1 cellular context compared by ENCODE assay signal in the genomic region with DNA sequence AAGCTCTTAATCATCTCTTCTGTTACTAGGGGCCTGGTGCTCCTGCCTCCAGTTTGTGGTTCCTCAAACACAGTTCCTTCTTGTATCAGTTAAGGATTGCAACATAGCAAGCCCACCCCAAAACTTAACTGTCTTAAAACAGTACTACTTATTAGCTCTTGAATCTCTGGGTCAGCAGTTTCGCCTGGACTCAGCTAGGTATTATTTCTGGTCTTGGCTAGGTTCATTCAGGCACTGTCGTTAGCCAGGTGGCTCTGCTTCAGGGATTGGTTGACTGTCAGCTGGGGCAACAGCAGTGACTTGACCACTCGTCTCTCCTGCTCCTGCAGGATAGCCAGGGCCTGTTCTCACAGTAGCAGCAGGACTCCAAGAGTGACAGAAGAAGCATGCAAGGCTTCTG.
A peak's percentile ranks its signal among the peaks of the same experiment; 100 is the strongest.
TF ChIP-seq lines count a peak whose summit lies in the region.

No MANE protein-coding gene starts in this region.

TF ChIP-seq in HepG2, 621 proteins besides CTCF, POLR2A, EP300 and RAD21:
- TF ChIP-seq, protein P1, sequence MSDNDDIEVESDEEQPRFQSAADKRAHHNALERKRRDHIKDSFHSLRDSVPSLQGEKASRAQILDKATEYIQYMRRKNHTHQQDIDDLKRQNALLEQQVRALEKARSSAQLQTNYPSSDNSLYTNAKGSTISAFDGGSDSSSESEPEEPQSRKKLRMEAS (IDR thresholded peaks at IDR 0.05), result no peak
- TF ChIP-seq CEBPB (IDR thresholded peaks at IDR 0.05; ENCODE audit: borderline replicate concordance, low read depth, low read length) (peak; percentile 53), MAFK (conservative IDR thresholded peaks at IDR 0.05 in 1 of 2, IDR thresholded peaks at IDR 0.05 in 1 of 2; ENCODE audit: low read length in 2 of 2) (peak; percentile 20 to 56; a peak in 2 of 4 replicates)
TF ChIP-seq in HepG2: peak in this region for 2.
